Comparison of ENCODE assay signal across 11 cellular contexts in the genomic region with DNA sequence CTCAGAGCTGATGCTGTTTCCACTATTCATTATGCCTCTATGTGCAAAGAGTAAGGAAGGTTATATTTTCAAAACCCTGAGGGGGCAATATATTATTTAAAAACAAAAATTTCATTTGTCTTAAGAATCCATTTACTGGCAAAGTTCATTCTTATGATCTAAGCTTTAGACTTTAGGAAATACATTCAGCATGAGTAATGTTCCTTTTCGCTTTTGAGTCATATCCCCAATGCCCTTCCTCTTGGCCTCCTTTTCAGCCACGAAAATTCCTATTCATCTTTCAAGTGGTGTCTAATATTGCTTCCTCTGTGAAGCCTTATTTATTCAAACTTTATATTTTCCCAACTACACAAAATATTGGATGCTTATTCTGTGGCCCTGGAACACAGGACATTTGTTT.
A peak's percentile ranks its signal among the peaks of the same experiment; 100 is the strongest.
DNase-seq lines count a peak whose midpoint lies in the region; ATAC-seq and TF ChIP-seq lines count a peak whose summit lies in the region.
"Had no signal": no experiment of that assay in that cellular context is flagged by ENCODE, and none has a peak within 500 bp of the region (broad histone marks: within the 10 kb centered on the region; RNA-seq: fewer than 3 reads in every experiment).

No MANE protein-coding gene starts in this region.

- H3K27me3 ChIP-seq in heart left ventricle (no peaks in the 10 kb centered on the region), upper lobe of right lung (no peaks in the 10 kb centered on the region)

- TF ChIP-seq CTCF in astrocyte of the cerebellum (IDR thresholded peaks at IDR 0.05; ENCODE audit: low read depth, low read length, missing control alignments) (no peak), heart left ventricle (IDR thresholded peaks at IDR 0.05) (no peak), upper lobe of right lung (IDR thresholded peaks at IDR 0.05) (no peak)

- intact Hi-C loops in heart left ventricle (cut with DNase I) = no loop called here
- intact Hi-C loops in upper lobe of right lung (cut with DNase I) = no loop called here

- H3K4me3 ChIP-seq in astrocyte of the cerebellum (ENCODE audit: low read depth, low read length) (no peak overlapping the region), heart left ventricle (no peak overlapping the region), upper lobe of right lung (no peak overlapping the region)

- peak in 3 of 4 donors; percentile 63 to 90 (median 83) for ATAC-seq in heart left ventricle
- no peak for ATAC-seq in HG03039 (IDR thresholded peaks at IDR 0.05; ENCODE audit: unreplicated experiment)
- ATAC-seq in upper lobe of right lung = no peak

- H3K36me3 ChIP-seq in heart left ventricle (no peaks in the 10 kb centered on the region), upper lobe of right lung (no peaks in the 10 kb centered on the region)

- WGBS in heart left ventricle, 4 donors = 32 to 52% (median 43%) methylated on average over 2 of the region's 2 CpGs

- H3K27ac ChIP-seq in heart left ventricle (peak overlapping the region in 5 of 12 donors; percentile 22 to 43 (median 39)), upper lobe of right lung (no peak overlapping the region)

- in situ Hi-C loops in astrocyte of the cerebellum (cut with HindIII; ENCODE audit: low sequenced_read_pairs) = no loop called here

- peaks cover 0 to 8% (median 0%) of the 10 kb centered on the region in 12 donors for H3K9me3 ChIP-seq in heart left ventricle
- no peaks in the 10 kb centered on the region for H3K9me3 ChIP-seq in upper lobe of right lung

- DNase-seq in HS-5 (ENCODE audit: low read depth) (peak; percentile 49), astrocyte of the cerebellum (ENCODE audit: low read depth) (peak; percentile 78), heart left ventricle (peak in 1 of 5 donors; percentile 13), stromal cell of bone marrow (ENCODE audit: low read depth) (peak; percentile 82), SKM-1 (lab: John Stamatoyannopoulos, UW; ENCODE audit: unreplicated experiment) (no peak), upper lobe of right lung (no peak)
- DNase-seq: anterior cingulate cortex, DMS79, glutamatergic neuron, NCI-H187 had no signal

- H3K4me1 ChIP-seq in heart left ventricle (peaks cover 0 to 36% (median 0%) of the 10 kb centered on the region in 12 donors), upper lobe of right lung (no peaks in the 10 kb centered on the region)

- TF ChIP-seq POLR2A in heart left ventricle (IDR thresholded peaks at IDR 0.05) = no peak

Comparison
In these comparisons a context has a peak if more than half of its experiments do, and no peak if none do; other contexts are left out.
1. DNase-seq: peak in HS-5 (single experiment), astrocyte of the cerebellum (single experiment) and stromal cell of bone marrow (single experiment); none in SKM-1 (single experiment) and upper lobe of right lung (single experiment).
2. ATAC-seq: peak in heart left ventricle (3 of 4); none in HG03039 (single experiment) and upper lobe of right lung (single experiment).